Comparison of ENCODE assay signal across 24 cellular contexts in the genomic region with DNA sequence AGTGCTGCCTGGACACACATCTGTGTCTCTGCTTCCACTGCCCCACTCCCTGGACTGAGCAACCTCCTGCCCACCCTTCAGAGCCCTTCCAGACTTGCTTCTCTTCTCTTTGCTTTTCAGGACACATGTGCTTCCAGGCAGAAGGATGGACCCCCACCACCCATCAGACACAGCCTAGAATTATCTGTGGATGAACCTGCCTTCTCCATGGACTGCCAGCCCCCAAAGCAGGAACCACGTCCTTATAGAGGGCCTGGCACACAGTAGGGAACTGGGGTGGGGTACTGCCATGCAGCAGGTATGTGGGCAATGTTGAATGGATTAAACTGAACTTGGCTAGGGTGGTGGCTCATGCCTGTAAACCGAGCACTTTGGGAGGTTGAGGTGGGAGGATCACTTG. TPM values are rescaled to one million over a fixed set of nuclear protein-coding genes. Genes with fewer than 3 reads are reported as not detected.
DNase-seq lines count a peak whose midpoint lies in the region; ATAC-seq, FAIRE-seq and TF ChIP-seq lines count a peak whose summit lies in the region.
"Had no signal": no experiment of that assay in that cellular context is flagged by ENCODE, and none has a peak within 500 bp of the region (broad histone marks: within the 10 kb centered on the region; RNA-seq: fewer than 3 reads in every experiment).

No MANE protein-coding gene starts in this region.

- H3K27ac ChIP-seq in thoracic aorta, result peak overlapping the region; percentile 80 to 85
- no peak overlapping the region for H3K27ac ChIP-seq in naive thymus-derived CD4-positive, alpha-beta T cell (ENCODE audit: low read depth, low read length)
- H3K27ac ChIP-seq: A549; BLaER1 treated with 17β-estradiol and CSF1 and Interleukin-3, amounts not matched to agents 10 nM and 100 nM had no signal

- H3K9me3 Mint-ChIP-seq in chondrocyte (ENCODE audit: low read depth) (no peaks in the 10 kb centered on the region), nephron (no peaks in the 10 kb centered on the region)
- peaks cover 0 to 1% (median 0%) of the 10 kb centered on the region in 11 donors for H3K9me3 Mint-ChIP-seq in naive thymus-derived CD4-positive, alpha-beta T cell

- DNase-seq in HTR-8/SVneo (ENCODE audit: insufficient read length, low spot score), result no peak
- DNase-seq in chondrocyte (ENCODE audit: low spot score), result peak; percentile 10
- DNase-seq in thoracic aorta (ENCODE audit: low spot score), result no peak
- no peak for DNase-seq in naive thymus-derived CD4-positive, alpha-beta T cell
- DNase-seq in left lobe of liver (ENCODE audit: low spot score), result no peak
- DNase-seq: CD8-positive, alpha-beta memory T cell; DMS79; KG1; NCI-H1048; NCI-H1436 treated with DMSO at 0.1 percent for 48 hours; NCI-H2029 treated with DMSO at 0.1 percent for 48 hours; NCI-H2171 treated with DMSO at 0.1 percent for 48 hours; NCI-H446 treated with DMSO at 0.1 percent for 48 hours; NK-92 treated with Interleukin-12 subunit alpha and Interleukin-12 subunit beta, amount 100 ng/mL, for 24 hours; OCI-M1; RPMI8226 had no signal

- CTCF ChIA-PET in naive thymus-derived CD4-positive, alpha-beta T cell (lab: Charles Lee), result no interaction called here

- POLR2A ChIA-PET in naive thymus-derived CD4-positive, alpha-beta T cell (lab: Charles Lee), result no interaction called here

- H3K4me3 ChIP-seq in thoracic aorta, result no peak overlapping the region
- no peak overlapping the region for H3K4me3 ChIP-seq in naive thymus-derived CD4-positive, alpha-beta T cell (ENCODE audit: low read length)
- H3K4me3 ChIP-seq: A549; BLaER1 treated with 17β-estradiol and CSF1 and Interleukin-3, amounts not matched to agents 10 nM and 100 nM had no signal

- peaks cover 36 to 77% of the 10 kb centered on the region in 2 donors for H3K4me1 ChIP-seq in thoracic aorta (ENCODE audit: control insufficient read depth in 1 of 2, low read depth in 2 of 2)
- no peaks in the 10 kb centered on the region for H3K4me1 ChIP-seq in naive thymus-derived CD4-positive, alpha-beta T cell (ENCODE audit: control insufficient read depth in 2 of 2, insufficient read depth in 2 of 2, low read length in 2 of 2)
- H3K4me1 ChIP-seq: A549 had no signal

- no peaks in the 10 kb centered on the region for H3K27me3 ChIP-seq in thoracic aorta (replicated peaks; ENCODE audit: insufficient read depth)
- H3K27me3 ChIP-seq in naive thymus-derived CD4-positive, alpha-beta T cell (ENCODE audit: control insufficient read depth in 2 of 2, insufficient read depth in 2 of 2, low read length in 2 of 2), result no peaks in the 10 kb centered on the region
- H3K27me3 ChIP-seq: BLaER1 treated with 17β-estradiol and CSF1 and Interleukin-3, amounts not matched to agents 10 nM and 100 nM had no signal

- H3K4me1 Mint-ChIP-seq in chondrocyte (ENCODE audit: low read depth) (peaks cover 81% of the 10 kb centered on the region), nephron (peaks cover 61% of the 10 kb centered on the region)
- peaks cover 0 to 10% (median 4%) of the 10 kb centered on the region in 7 donors for H3K4me1 Mint-ChIP-seq in naive thymus-derived CD4-positive, alpha-beta T cell

- H3K27me3 Mint-ChIP-seq in chondrocyte (ENCODE audit: low read depth), result no peaks in the 10 kb centered on the region
- H3K27me3 Mint-ChIP-seq in nephron (ENCODE audit: low read depth), result peaks cover 18% of the 10 kb centered on the region
- peaks cover 38 to 54% (median 41%) of the 10 kb centered on the region in 5 donors for H3K27me3 Mint-ChIP-seq in naive thymus-derived CD4-positive, alpha-beta T cell

- H3K9me3 ChIP-seq in thoracic aorta, result no peaks in the 10 kb centered on the region
- no peaks in the 10 kb centered on the region for H3K9me3 ChIP-seq in naive thymus-derived CD4-positive, alpha-beta T cell (ENCODE audit: control insufficient read depth in 2 of 3, low read length in 3 of 3)
- H3K9me3 ChIP-seq: A549; BLaER1 treated with 17β-estradiol and CSF1 and Interleukin-3, amounts not matched to agents 10 nM and 100 nM had no signal

- ATAC-seq in thoracic aorta (ENCODE audit: insufficient number of reproducible peaks, low FRiP score, low read depth) (no peak), GM21526 (IDR thresholded peaks at IDR 0.05; ENCODE audit: low FRiP score, unreplicated experiment) (no peak), left lobe of liver (no peak), GM21423 (IDR thresholded peaks at IDR 0.05; ENCODE audit: unreplicated experiment) (no peak)
- no peak for ATAC-seq in naive thymus-derived CD4-positive, alpha-beta T cell
- ATAC-seq: HCT116 had no signal

- peak overlapping the region; percentile 57 for H3K27ac Mint-ChIP-seq in chondrocyte (ENCODE audit: unreplicated experiment)
- H3K27ac Mint-ChIP-seq in nephron, result peak overlapping the region in 2 of 3 experiments; percentile 54 to 97
- H3K27ac Mint-ChIP-seq in naive thymus-derived CD4-positive, alpha-beta T cell, result no peak overlapping the region
- H3K27ac Mint-ChIP-seq: CD8-positive, alpha-beta memory T cell had no signal

- intact Hi-C loops in naive thymus-derived CD4-positive, alpha-beta T cell (cut with micrococcal nuclease), result no loop called here

- no peaks in the 10 kb centered on the region for H3K36me3 ChIP-seq in thoracic aorta
- no peaks in the 10 kb centered on the region for H3K36me3 ChIP-seq in naive thymus-derived CD4-positive, alpha-beta T cell (ENCODE audit: control insufficient read depth in 2 of 3, insufficient read depth in 3 of 3, low read length in 3 of 3)
- H3K36me3 ChIP-seq: BLaER1 treated with 17β-estradiol and CSF1 and Interleukin-3, amounts not matched to agents 10 nM and 100 nM had no signal

- no peak for TF ChIP-seq CTCF in chondrocyte (IDR thresholded peaks at IDR 0.05)
- no peak for TF ChIP-seq CTCF in nephron (IDR thresholded peaks at IDR 0.05; ENCODE audit: unreplicated experiment in 3 of 3)
- TF ChIP-seq CTCF in thoracic aorta (IDR thresholded peaks at IDR 0.05), result no peak

- no peak overlapping the region for H3K4me3 Mint-ChIP-seq in chondrocyte (ENCODE audit: unreplicated experiment)
- peak overlapping the region in 1 of 3 experiments; percentile 9 for H3K4me3 Mint-ChIP-seq in nephron
- H3K4me3 Mint-ChIP-seq in naive thymus-derived CD4-positive, alpha-beta T cell, result no peak overlapping the region
- H3K4me3 Mint-ChIP-seq: CD8-positive, alpha-beta memory T cell had no signal

- H3K36me3 Mint-ChIP-seq in chondrocyte (ENCODE audit: low read depth) (peaks cover 2% of the 10 kb centered on the region), nephron (ENCODE audit: low read depth) (no peaks in the 10 kb centered on the region)
- peaks cover 0 to 8% (median 0%) of the 10 kb centered on the region in 5 donors for H3K36me3 Mint-ChIP-seq in naive thymus-derived CD4-positive, alpha-beta T cell
- H3K36me3 Mint-ChIP-seq: CD8-positive, alpha-beta memory T cell had no signal

- FAIRE-seq in HTR-8/SVneo (lab: Jason Lieb, UNC), result peak; percentile 96
- FAIRE-seq: A549, D721Med, GM19239 had no signal

RNA-seq across cellular contexts. Expression of a gene that starts 3.6 kb away (rescaled TPM):
- 17.6 to 18.8 TPM (median 17.8 TPM) in 3 replicates for total RNA-seq in chondrocyte
- total RNA-seq in thoracic aorta, result 10 to 100 TPM; 11.0 to 45.4 TPM
- total RNA-seq in naive thymus-derived CD4-positive, alpha-beta T cell, result not detected
- not detected for polyA plus RNA-seq in naive thymus-derived CD4-positive, alpha-beta T cell
- 2.7 TPM for total RNA-seq in left lobe of liver
- total RNA-seq: CD8-positive, alpha-beta memory T cell had no signal
- polyA plus RNA-seq: CD8-positive, alpha-beta memory T cell had no signal

RNA-seq across cellular contexts. Expression of a gene that starts 47.0 kb away (rescaled TPM):
- total RNA-seq in chondrocyte, result 0.55 to 0.74 TPM (median 0.68 TPM) in 3 replicates
- total RNA-seq in thoracic aorta, result 1 to 10 TPM in 1 of 2 donors, under 1 TPM in 1; 0.35 to 4.1 TPM
- total RNA-seq in naive thymus-derived CD4-positive, alpha-beta T cell, result 1 to 10 TPM in 1 of 5 experiments, under 1 TPM in 1, not detected in 3; 0.29 to 2.4 TPM
- not detected for polyA plus RNA-seq in naive thymus-derived CD4-positive, alpha-beta T cell
- 0.48 TPM for total RNA-seq in left lobe of liver
- total RNA-seq: CD8-positive, alpha-beta memory T cell had no signal
- polyA plus RNA-seq: A549; CD8-positive, alpha-beta memory T cell had no signal

Comparison
In these comparisons a context has a peak if more than half of its experiments do, and no peak if none do; other contexts are left out.
1. H3K27ac Mint-ChIP-seq: peak in chondrocyte (single experiment) and nephron (2 of 3); none in naive thymus-derived CD4-positive, alpha-beta T cell (0 of 9).